ENCODE assay signal across 21 cellular contexts in the genomic region with DNA sequence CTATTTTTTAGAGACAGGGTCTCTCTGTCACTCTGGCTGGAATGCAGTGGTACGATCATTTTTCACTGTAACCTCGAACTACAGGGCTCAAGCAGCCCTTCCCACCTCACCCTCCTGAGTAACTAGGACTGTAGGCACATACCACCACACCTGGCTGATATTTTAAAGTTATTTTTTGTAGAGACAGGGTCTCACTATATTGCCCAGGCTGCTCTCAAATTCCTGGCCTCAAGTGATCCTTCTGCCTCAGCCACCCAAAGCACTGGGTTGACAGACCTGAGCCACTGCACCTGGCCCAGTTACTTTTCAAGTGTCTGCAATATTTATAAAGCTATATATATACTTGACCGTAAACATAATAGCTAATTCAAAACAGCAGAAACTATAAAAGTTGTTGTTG.
DNase-seq lines count a peak whose midpoint lies in the region; ATAC-seq lines count a peak whose summit lies in the region.
"Had no signal": no experiment of that assay in that cellular context is flagged by ENCODE, and none has a peak within 500 bp of the region (broad histone marks: within the 10 kb centered on the region; RNA-seq: fewer than 3 reads in every experiment).

No MANE protein-coding gene starts in this region.

- no peak overlapping the region for H3K27ac ChIP-seq in CD4-positive, CD25-positive, alpha-beta regulatory T cell (ENCODE audit: insufficient read depth, low read length, poor library complexity, severe bottlenecking)
- H3K27ac ChIP-seq: 22Rv1, BLaER1, C4-2B had no signal

- H3K9me3 Mint-ChIP-seq in CD4-positive, CD25-positive, alpha-beta regulatory T cell = no peaks in the 10 kb centered on the region
- H3K9me3 Mint-ChIP-seq: CD4-positive, alpha-beta T cell; CD8-positive, alpha-beta memory T cell; GM23338; H9; HFFc6 had no signal

- H3K27me3 ChIP-seq in CD4-positive, CD25-positive, alpha-beta regulatory T cell (ENCODE audit: control insufficient read depth, insufficient read depth, low read length) = no peaks in the 10 kb centered on the region
- H3K27me3 ChIP-seq: BLaER1 had no signal

- H3K36me3 ChIP-seq in CD4-positive, CD25-positive, alpha-beta regulatory T cell (ENCODE audit: control insufficient read depth, insufficient read depth, low read length) = peaks cover 9% of the 10 kb centered on the region

- H3K27me3 Mint-ChIP-seq in CD4-positive, CD25-positive, alpha-beta regulatory T cell = no peaks in the 10 kb centered on the region
- H3K27me3 Mint-ChIP-seq: B cell; CD4-positive, alpha-beta T cell; CD8-positive, alpha-beta memory T cell had no signal

- no peak overlapping the region for H3K4me3 Mint-ChIP-seq in CD4-positive, CD25-positive, alpha-beta regulatory T cell
- H3K4me3 Mint-ChIP-seq: B cell; CD4-positive, alpha-beta T cell; CD8-positive, alpha-beta memory T cell; GM23338; H9; HFFc6 had no signal

- no peaks in the 10 kb centered on the region for H3K9me3 ChIP-seq in CD4-positive, CD25-positive, alpha-beta regulatory T cell (ENCODE audit: control insufficient read depth in 2 of 2, low read length in 2 of 2)
- H3K9me3 ChIP-seq: BLaER1 had no signal

- peaks cover 2% of the 10 kb centered on the region for H3K4me1 ChIP-seq in CD4-positive, CD25-positive, alpha-beta regulatory T cell (ENCODE audit: control insufficient read depth, insufficient read depth, low read length, poor library complexity, severe bottlenecking)
- H3K4me1 ChIP-seq: BLaER1 had no signal

- peaks cover 17% of the 10 kb centered on the region for H3K36me3 Mint-ChIP-seq in CD4-positive, CD25-positive, alpha-beta regulatory T cell

- peaks cover 26 to 50% (median 29%) of the 10 kb centered on the region in 4 donors for H3K4me1 Mint-ChIP-seq in CD4-positive, CD25-positive, alpha-beta regulatory T cell
- H3K4me1 Mint-ChIP-seq: GM23338, H9 had no signal

- H3K27ac Mint-ChIP-seq in CD4-positive, CD25-positive, alpha-beta regulatory T cell = peak overlapping the region in 2 of 3 donors; percentile 46 to 69
- H3K27ac Mint-ChIP-seq: B cell; CD4-positive, alpha-beta T cell; GM23338; H9; HFFc6 had no signal

- H3K4me3 ChIP-seq in CD4-positive, CD25-positive, alpha-beta regulatory T cell (ENCODE audit: low read depth, low read length) = no peak overlapping the region
- H3K4me3 ChIP-seq: BLaER1, GM12878, GM23338 had no signal

- DNase-seq in DMS53 (lab: John Stamatoyannopoulos, UW) = peak; percentile 33
- DNase-seq in DMS53 treated with DMSO at 0.1 percent for 48 hours (lab: John Stamatoyannopoulos, UW; ENCODE audit: unreplicated experiment) = no peak
- DNase-seq in CD4-positive, CD25-positive, alpha-beta regulatory T cell = no peak
- no peak for DNase-seq in left lobe of liver (ENCODE audit: low spot score)
- DNase-seq in activated naive CD4-positive, alpha-beta T cell treated with Interleukin-2 at 50 U/mL for 16 hours = no peak
- no peak for DNase-seq in stimulated activated CD8-positive, alpha-beta memory T cell treated with anti-CD3 and anti-CD28 coated beads, Interleukin-4, amount 100 ng/mL, for 48 hours
- DNase-seq: CD4-positive, alpha-beta T cell; CD8-positive, alpha-beta memory T cell; DMS 273 treated with DMSO at 0.1 percent for 48 hours; DMS79; EL; GDM1; H9; HFFc6 had no signal

- no peak for ATAC-seq in CD4-positive, CD25-positive, alpha-beta regulatory T cell (ENCODE audit: low read depth in 2 of 2)
- peak; percentile 30 for ATAC-seq in left lobe of liver
- ATAC-seq: GM12878, GM23338, HCT116 had no signal
